In the genomic region with DNA sequence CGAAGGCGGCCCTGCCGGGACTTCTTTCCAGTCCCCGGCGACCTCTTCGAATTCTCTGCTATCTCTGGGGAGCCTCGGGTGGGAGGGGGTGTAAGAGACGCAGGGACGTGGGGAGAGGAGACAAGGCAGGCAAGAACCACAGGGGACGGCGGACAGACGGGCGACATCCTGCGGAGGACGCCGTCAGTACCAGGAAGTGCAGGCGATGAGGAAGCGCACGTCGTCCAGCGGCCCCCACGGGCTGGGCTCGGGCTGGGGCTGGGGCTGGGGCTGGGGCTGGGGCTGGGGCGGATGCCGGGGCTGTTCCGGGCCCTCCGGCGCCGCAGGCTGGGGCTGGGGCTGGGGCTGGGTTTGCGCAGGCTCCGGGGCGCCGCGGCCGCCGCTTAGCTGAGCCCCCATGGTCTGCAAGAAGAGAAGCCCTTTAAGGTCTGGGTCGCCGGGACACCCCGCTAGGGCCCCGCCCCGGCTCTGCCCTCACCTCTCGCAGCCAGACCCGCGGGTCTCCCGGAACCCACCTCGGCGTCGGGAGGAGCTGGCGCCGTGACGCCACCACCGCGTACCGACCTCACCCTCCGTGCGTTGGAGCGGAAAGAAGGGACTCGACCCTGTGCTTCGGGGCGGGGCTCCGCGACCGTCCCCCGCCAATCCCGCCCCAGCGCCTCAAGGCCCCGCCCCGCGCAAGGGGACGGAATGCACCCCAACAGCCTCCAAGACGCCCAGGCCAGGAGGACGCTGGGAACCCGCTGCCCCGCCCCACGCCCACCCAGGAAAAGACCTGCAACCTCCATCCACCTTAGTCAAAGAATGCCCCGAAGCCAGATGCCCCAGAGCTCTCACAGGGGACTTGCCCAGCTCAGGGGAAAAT, we compare ENCODE assay signal across 1 cellular context.
TF ChIP-seq lines count a peak whose summit lies in the region.

A gene (minus strand): TSS at position 592 of the 865 bp plus-strand sequence. CDS start 193 bp downstream, at position 399.

TF ChIP-seq in HEK293, 187 proteins besides CTCF, POLR2A, EP300 and RAD21 (continued from another document):
- peak; percentile 90 for TF ChIP-seq SP3 (tag by site-specific recombination; IDR thresholded peaks at IDR 0.05)
- no peak for TF ChIP-seq ZNF138 (tag by site-specific recombination; IDR thresholded peaks at IDR 0.05; ENCODE audit: borderline replicate concordance)
- TF ChIP-seq KLF8 (tag by site-specific recombination; IDR thresholded peaks at IDR 0.05): peak; percentile 89
- TF ChIP-seq, protein P1, sequence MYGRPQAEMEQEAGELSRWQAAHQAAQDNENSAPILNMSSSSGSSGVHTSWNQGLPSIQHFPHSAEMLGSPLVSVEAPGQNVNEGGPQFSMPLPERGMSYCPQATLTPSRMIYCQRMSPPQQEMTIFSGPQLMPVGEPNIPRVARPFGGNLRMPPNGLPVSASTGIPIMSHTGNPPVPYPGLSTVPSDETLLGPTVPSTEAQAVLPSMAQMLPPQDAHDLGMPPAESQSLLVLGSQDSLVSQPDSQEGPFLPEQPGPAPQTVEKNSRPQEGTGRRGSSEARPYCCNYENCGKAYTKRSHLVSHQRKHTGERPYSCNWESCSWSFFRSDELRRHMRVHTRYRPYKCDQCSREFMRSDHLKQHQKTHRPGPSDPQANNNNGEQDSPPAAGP (tag by site-specific recombination; IDR thresholded peaks at IDR 0.05): 0 out of 2 replicates have a peak, but pooled peaks have one; percentile 22
- TF ChIP-seq, protein P2, sequence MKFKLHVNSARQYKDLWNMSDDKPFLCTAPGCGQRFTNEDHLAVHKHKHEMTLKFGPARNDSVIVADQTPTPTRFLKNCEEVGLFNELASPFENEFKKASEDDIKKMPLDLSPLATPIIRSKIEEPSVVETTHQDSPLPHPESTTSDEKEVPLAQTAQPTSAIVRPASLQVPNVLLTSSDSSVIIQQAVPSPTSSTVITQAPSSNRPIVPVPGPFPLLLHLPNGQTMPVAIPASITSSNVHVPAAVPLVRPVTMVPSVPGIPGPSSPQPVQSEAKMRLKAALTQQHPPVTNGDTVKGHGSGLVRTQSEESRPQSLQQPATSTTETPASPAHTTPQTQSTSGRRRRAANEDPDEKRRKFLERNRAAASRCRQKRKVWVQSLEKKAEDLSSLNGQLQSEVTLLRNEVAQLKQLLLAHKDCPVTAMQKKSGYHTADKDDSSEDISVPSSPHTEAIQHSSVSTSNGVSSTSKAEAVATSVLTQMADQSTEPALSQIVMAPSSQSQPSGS (tag by site-specific recombination; IDR thresholded peaks at IDR 0.05; ENCODE audit: low read depth): no peak
- TF ChIP-seq ZNF174 (tag by site-specific recombination; IDR thresholded peaks at IDR 0.05): no peak
- no peak for TF ChIP-seq ZNF664 (tag by site-specific recombination; IDR thresholded peaks at IDR 0.05)
- peak; percentile 56 for TF ChIP-seq ZIC2 (tag by site-specific recombination; IDR thresholded peaks at IDR 0.05)
- TF ChIP-seq ZBTB21 (tag by site-specific recombination; IDR thresholded peaks at IDR 0.05): peak; percentile 77; the same call in 1 of the 2 replicates
- peak; percentile 20; the same call in 1 of the 2 replicates for TF ChIP-seq ZNF335 (tag by site-specific recombination; conservative IDR thresholded peaks at IDR 0.05)
- no peak for TF ChIP-seq ZSCAN23 (tag by site-specific recombination; IDR thresholded peaks at IDR 0.05)
- no peak for TF ChIP-seq ZNF670 (tag by site-specific recombination; IDR thresholded peaks at IDR 0.05; ENCODE audit: low read depth)
- no peak for TF ChIP-seq HOXA7 (CRISPR knock-in tag; IDR thresholded peaks at IDR 0.05; ENCODE audit: borderline replicate concordance)
- no peak for TF ChIP-seq ZNF350 (tag by site-specific recombination; IDR thresholded peaks at IDR 0.05)
- peak; percentile 50; the same call in 1 of the 2 replicates for TF ChIP-seq GLIS2 (tag by site-specific recombination; IDR thresholded peaks at IDR 0.05)
- TF ChIP-seq, protein P3, sequence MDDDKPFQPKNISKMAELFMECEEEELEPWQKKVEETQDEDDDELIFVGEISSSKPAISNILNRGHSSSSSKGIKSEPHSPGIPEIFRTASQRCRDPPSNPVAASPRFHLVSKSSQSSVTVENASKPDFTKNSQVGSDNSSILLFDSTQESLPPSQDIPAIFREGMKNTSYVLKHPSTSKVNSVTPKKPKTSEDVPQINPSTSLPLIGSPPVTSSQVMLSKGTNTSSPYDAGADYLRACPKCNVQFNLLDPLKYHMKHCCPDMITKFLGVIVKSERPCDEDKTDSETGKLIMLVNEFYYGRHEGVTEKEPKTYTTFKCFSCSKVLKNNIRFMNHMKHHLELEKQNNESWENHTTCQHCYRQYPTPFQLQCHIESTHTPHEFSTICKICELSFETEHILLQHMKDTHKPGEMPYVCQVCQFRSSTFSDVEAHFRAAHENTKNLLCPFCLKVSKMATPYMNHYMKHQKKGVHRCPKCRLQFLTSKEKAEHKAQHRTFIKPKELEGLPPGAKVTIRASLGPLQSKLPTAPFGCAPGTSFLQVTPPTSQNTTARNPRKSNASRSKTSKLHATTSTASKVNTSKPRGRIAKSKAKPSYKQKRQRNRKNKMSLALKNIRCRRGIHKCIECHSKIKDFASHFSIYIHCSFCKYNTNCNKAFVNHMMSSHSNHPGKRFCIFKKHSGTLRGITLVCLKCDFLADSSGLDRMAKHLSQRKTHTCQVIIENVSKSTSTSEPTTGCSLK (tag by site-specific recombination; IDR thresholded peaks at IDR 0.05): no peak
- TF ChIP-seq KLF9 (tag by site-specific recombination; IDR thresholded peaks at IDR 0.05; ENCODE audit: low read depth): peak; percentile 81
- no peak for TF ChIP-seq TRIM28 (IDR thresholded peaks at IDR 0.05; ENCODE audit: borderline replicate concordance, low read length)
- TF ChIP-seq EGR2 (tag by site-specific recombination; IDR thresholded peaks at IDR 0.05; ENCODE audit: low read depth): peak; percentile 53; the same call in 1 of the 2 replicates
- TF ChIP-seq, protein P4, sequence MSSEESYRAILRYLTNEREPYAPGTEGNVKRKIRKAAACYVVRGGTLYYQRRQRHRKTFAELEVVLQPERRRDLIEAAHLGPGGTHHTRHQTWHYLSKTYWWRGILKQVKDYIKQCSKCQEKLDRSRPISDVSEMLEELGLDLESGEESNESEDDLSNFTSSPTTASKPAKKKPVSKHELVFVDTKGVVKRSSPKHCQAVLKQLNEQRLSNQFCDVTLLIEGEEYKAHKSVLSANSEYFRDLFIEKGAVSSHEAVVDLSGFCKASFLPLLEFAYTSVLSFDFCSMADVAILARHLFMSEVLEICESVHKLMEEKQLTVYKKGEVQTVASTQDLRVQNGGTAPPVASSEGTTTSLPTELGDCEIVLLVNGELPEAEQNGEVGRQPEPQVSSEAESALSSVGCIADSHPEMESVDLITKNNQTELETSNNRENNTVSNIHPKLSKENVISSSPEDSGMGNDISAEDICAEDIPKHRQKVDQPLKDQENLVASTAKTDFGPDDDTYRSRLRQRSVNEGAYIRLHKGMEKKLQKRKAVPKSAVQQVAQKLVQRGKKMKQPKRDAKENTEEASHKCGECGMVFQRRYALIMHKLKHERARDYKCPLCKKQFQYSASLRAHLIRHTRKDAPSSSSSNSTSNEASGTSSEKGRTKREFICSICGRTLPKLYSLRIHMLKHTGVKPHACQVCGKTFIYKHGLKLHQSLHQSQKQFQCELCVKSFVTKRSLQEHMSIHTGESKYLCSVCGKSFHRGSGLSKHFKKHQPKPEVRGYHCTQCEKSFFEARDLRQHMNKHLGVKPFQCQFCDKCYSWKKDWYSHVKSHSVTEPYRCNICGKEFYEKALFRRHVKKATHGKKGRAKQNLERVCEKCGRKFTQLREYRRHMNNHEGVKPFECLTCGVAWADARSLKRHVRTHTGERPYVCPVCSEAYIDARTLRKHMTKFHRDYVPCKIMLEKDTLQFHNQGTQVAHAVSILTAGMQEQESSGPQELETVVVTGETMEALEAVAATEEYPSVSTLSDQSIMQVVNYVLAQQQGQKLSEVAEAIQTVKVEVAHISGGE (tag by site-specific recombination; conservative IDR thresholded peaks at IDR 0.05; ENCODE audit: low read depth): peak; percentile 70; the same call in 1 of the 2 replicates
- TF ChIP-seq SP2 (tag by site-specific recombination; IDR thresholded peaks at IDR 0.05): peak; percentile 95
- TF ChIP-seq ZNF76 (tag by site-specific recombination; IDR thresholded peaks at IDR 0.05; ENCODE audit: borderline replicate concordance, low read depth): peak; percentile 90
- peak; percentile 91 for TF ChIP-seq ZNF600 (tag by site-specific recombination; IDR thresholded peaks at IDR 0.05)
- TF ChIP-seq, protein P5, sequence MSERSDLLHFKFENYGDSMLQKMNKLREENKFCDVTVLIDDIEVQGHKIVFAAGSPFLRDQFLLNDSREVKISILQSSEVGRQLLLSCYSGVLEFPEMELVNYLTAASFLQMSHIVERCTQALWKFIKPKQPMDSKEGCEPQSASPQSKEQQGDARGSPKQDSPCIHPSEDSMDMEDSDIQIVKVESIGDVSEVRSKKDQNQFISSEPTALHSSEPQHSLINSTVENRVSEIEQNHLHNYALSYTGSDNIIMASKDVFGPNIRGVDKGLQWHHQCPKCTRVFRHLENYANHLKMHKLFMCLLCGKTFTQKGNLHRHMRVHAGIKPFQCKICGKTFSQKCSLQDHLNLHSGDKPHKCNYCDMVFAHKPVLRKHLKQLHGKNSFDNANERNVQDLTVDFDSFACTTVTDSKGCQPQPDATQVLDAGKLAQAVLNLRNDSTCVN (tag by site-specific recombination; optimal IDR thresholded peaks at IDR 0.05): peak; percentile 46
- TF ChIP-seq SCRT1 (tag by site-specific recombination; IDR thresholded peaks at IDR 0.05; ENCODE audit: borderline replicate concordance): no peak
- TF ChIP-seq ZNF776 (tag by site-specific recombination; IDR thresholded peaks at IDR 0.05; ENCODE audit: borderline replicate concordance): no peak
- TF ChIP-seq IKZF3 (tag by site-specific recombination; IDR thresholded peaks at IDR 0.05): peak; percentile 36; the same call in 1 of the 2 replicates
- peak; percentile 50 for TF ChIP-seq ZFHX2 (tag by site-specific recombination; conservative IDR thresholded peaks at IDR 0.05)
- TF ChIP-seq ZNF629 (tag by site-specific recombination; IDR thresholded peaks at IDR 0.05): peak; percentile 89
- TF ChIP-seq SCRT2 (tag by site-specific recombination; IDR thresholded peaks at IDR 0.05): no peak
- TF ChIP-seq ZNF514 (tag by site-specific recombination; IDR thresholded peaks at IDR 0.05): no peak
- no peak for TF ChIP-seq ZNF132 (tag by site-specific recombination; IDR thresholded peaks at IDR 0.05; ENCODE audit: borderline replicate concordance)
- no peak for TF ChIP-seq ZNF792 (tag by site-specific recombination; IDR thresholded peaks at IDR 0.05)
- no peak for TF ChIP-seq ZNF501 (tag by site-specific recombination; IDR thresholded peaks at IDR 0.05)
- 0 out of 2 replicates have a peak, but pooled peaks have one; percentile 30 for TF ChIP-seq SP7 (tag by site-specific recombination; IDR thresholded peaks at IDR 0.05)
- TF ChIP-seq ZBTB20 (tag by site-specific recombination; IDR thresholded peaks at IDR 0.05): peak; percentile 42; the same call in 1 of the 2 replicates
- TF ChIP-seq, protein P6, sequence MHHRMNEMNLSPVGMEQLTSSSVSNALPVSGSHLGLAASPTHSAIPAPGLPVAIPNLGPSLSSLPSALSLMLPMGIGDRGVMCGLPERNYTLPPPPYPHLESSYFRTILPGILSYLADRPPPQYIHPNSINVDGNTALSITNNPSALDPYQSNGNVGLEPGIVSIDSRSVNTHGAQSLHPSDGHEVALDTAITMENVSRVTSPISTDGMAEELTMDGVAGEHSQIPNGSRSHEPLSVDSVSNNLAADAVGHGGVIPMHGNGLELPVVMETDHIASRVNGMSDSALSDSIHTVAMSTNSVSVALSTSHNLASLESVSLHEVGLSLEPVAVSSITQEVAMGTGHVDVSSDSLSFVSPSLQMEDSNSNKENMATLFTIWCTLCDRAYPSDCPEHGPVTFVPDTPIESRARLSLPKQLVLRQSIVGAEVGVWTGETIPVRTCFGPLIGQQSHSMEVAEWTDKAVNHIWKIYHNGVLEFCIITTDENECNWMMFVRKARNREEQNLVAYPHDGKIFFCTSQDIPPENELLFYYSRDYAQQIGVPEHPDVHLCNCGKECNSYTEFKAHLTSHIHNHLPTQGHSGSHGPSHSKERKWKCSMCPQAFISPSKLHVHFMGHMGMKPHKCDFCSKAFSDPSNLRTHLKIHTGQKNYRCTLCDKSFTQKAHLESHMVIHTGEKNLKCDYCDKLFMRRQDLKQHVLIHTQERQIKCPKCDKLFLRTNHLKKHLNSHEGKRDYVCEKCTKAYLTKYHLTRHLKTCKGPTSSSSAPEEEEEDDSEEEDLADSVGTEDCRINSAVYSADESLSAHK (tag by site-specific recombination; IDR thresholded peaks at IDR 0.05): no peak
- no peak for TF ChIP-seq ZNF274 (IDR thresholded peaks at IDR 0.05; ENCODE audit: low read length)
- no peak for TF ChIP-seq ZNF274 (tag by site-specific recombination; IDR thresholded peaks at IDR 0.05; ENCODE audit: borderline replicate concordance)
- peak; percentile 39; the same call in 1 of the 2 replicates for TF ChIP-seq ZEB2 (tag by site-specific recombination; IDR thresholded peaks at IDR 0.05)
- peak; percentile 75 for TF ChIP-seq ZSCAN30 (tag by site-specific recombination; IDR thresholded peaks at IDR 0.05)
- peak; percentile 86 for TF ChIP-seq ZNF394 (tag by site-specific recombination; IDR thresholded peaks at IDR 0.05; ENCODE audit: borderline replicate concordance)
- TF ChIP-seq ZNF426 (tag by site-specific recombination; IDR thresholded peaks at IDR 0.05): no peak
- TF ChIP-seq ZXDB (tag by site-specific recombination; IDR thresholded peaks at IDR 0.05): peak; percentile 50; the same call in 1 of the 2 replicates
